22 cellular contexts compared by ENCODE assay signal in the genomic region with DNA sequence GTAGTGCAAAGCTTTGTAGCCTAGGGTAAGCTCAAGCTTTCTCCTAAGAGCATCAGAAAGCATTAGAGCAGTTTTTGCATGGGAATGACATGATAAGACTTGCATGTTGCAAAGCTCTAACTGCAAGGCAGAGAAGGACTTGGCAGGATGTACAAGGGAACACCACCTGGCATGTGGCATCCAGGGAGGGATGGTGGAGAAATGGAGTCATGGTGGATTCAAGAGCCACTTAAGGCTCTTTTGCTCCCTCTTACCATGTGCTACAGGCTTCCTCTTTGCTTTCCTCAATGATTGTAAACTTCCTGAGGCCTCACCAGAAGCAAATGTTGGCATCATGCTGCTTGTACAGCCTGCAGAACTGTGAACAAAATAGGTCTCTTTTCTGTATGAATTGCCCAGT.
A peak's percentile ranks its signal among the peaks of the same experiment; 100 is the strongest.
DNase-seq lines count a peak whose midpoint lies in the region; ATAC-seq and TF ChIP-seq lines count a peak whose summit lies in the region.
"Had no signal": no experiment of that assay in that cellular context is flagged by ENCODE, and none has a peak within 500 bp of the region (broad histone marks: within the 10 kb centered on the region; RNA-seq: fewer than 3 reads in every experiment).

No MANE protein-coding gene starts in this region.

- peaks cover 4% of the 10 kb centered on the region for H3K4me1 Mint-ChIP-seq in progenitor cell of endocrine pancreas (ENCODE audit: low read depth)
- H3K4me1 Mint-ChIP-seq: B cell; CD4-positive, CD25-positive, alpha-beta regulatory T cell had no signal

- ATAC-seq in Right ventricle myocardium superior (ENCODE audit: poor library complexity), result no peak
- ATAC-seq in gastroesophageal sphincter, result no peak
- ATAC-seq: CD8-positive, alpha-beta T cell; GM12878 had no signal

- DNase-seq in DMS 273 (lab: John Stamatoyannopoulos, UW; ENCODE audit: unreplicated experiment) (peak; percentile 18), DMS 273 treated with DMSO at 0.1 percent for 48 hours (lab: John Stamatoyannopoulos, UW) (no peak), cardiac septum (ENCODE audit: low spot score) (peak; percentile 17), Right ventricle myocardium superior (no peak), esophagus muscularis mucosa (ENCODE audit: extremely low spot score) (peak; percentile 81), progenitor cell of endocrine pancreas (ENCODE audit: low spot score, unreplicated experiment) (no peak)
- DNase-seq in activated CD4-positive, alpha-beta T cell treated with anti-CD3 and anti-CD28 coated beads for 1 hour, result no peak
- DNase-seq: Caco-2; CD4-positive, CD25-positive, alpha-beta regulatory T cell; CD8-positive, alpha-beta T cell; DMS53; EL; GDM1; GM23248; HFFc6 had no signal

- no peaks in the 10 kb centered on the region for H3K36me3 Mint-ChIP-seq in progenitor cell of endocrine pancreas (ENCODE audit: insufficient read depth)
- H3K36me3 Mint-ChIP-seq: CD4-positive, CD25-positive, alpha-beta regulatory T cell; CD8-positive, alpha-beta T cell had no signal

- peak overlapping the region; percentile 2 for H3K27ac Mint-ChIP-seq in progenitor cell of endocrine pancreas
- H3K27ac Mint-ChIP-seq: B cell; CD8-positive, alpha-beta T cell; HFFc6 had no signal

- no peaks in the 10 kb centered on the region for H3K27me3 ChIP-seq in esophagus muscularis mucosa
- no peaks in the 10 kb centered on the region for H3K27me3 ChIP-seq in gastroesophageal sphincter
- H3K27me3 ChIP-seq: BLaER1 had no signal

- no peak for TF ChIP-seq CTCF in esophagus muscularis mucosa (IDR thresholded peaks at IDR 0.05)
- no peak for TF ChIP-seq CTCF in progenitor cell of endocrine pancreas (IDR thresholded peaks at IDR 0.05; ENCODE audit: unreplicated experiment)
- no peak for TF ChIP-seq CTCF in gastroesophageal sphincter (IDR thresholded peaks at IDR 0.05)

- TF ChIP-seq EP300 in esophagus muscularis mucosa (IDR thresholded peaks at IDR 0.05) (no peak), gastroesophageal sphincter (IDR thresholded peaks at IDR 0.05) (no peak)

- TF ChIP-seq POLR2A in esophagus muscularis mucosa (IDR thresholded peaks at IDR 0.05; ENCODE audit: low read depth) (no peak), gastroesophageal sphincter (IDR thresholded peaks at IDR 0.05) (no peak)

- H3K4me1 ChIP-seq in esophagus muscularis mucosa (no peaks in the 10 kb centered on the region), gastroesophageal sphincter (no peaks in the 10 kb centered on the region)
- H3K4me1 ChIP-seq: HAP-1 had no signal

- no peaks in the 10 kb centered on the region for H3K9me3 ChIP-seq in esophagus muscularis mucosa
- H3K9me3 ChIP-seq in gastroesophageal sphincter, result no peaks in the 10 kb centered on the region
- H3K9me3 ChIP-seq: Caco-2, HAP-1 had no signal

- intact Hi-C loops in cardiac septum (cut with DNase I), result no loop called here
- intact Hi-C loops in Right ventricle myocardium superior (cut with DNase I), result no loop called here
- intact Hi-C loops in esophagus muscularis mucosa (cut with DNase I), result no loop called here

- H3K4me3 Mint-ChIP-seq in progenitor cell of endocrine pancreas (ENCODE audit: low read depth), result no peak overlapping the region
- H3K4me3 Mint-ChIP-seq: B cell; CD4-positive, CD25-positive, alpha-beta regulatory T cell; CD8-positive, alpha-beta T cell; HFFc6 had no signal

- no peak overlapping the region for H3K27ac ChIP-seq in esophagus muscularis mucosa (replicated peaks in 1 of 4)
- H3K27ac ChIP-seq in gastroesophageal sphincter, result no peak overlapping the region
- H3K27ac ChIP-seq: 22Rv1, BLaER1, C4-2B, GM23248 had no signal

- no peak overlapping the region for H3K4me3 ChIP-seq in esophagus muscularis mucosa
- no peak overlapping the region for H3K4me3 ChIP-seq in gastroesophageal sphincter
- H3K4me3 ChIP-seq: BLaER1, GM12878, GM23248, HAP-1 had no signal

- no peaks in the 10 kb centered on the region for H3K9me3 Mint-ChIP-seq in progenitor cell of endocrine pancreas (ENCODE audit: low read depth)
- H3K9me3 Mint-ChIP-seq: CD8-positive, alpha-beta T cell; HFFc6 had no signal

- H3K36me3 ChIP-seq in esophagus muscularis mucosa (no peaks in the 10 kb centered on the region), gastroesophageal sphincter (no peaks in the 10 kb centered on the region)
- H3K36me3 ChIP-seq: BLaER1, HAP-1 had no signal

- H3K27me3 Mint-ChIP-seq in progenitor cell of endocrine pancreas, result peaks cover 88% of the 10 kb centered on the region

Comparison
In these comparisons a context has a peak if more than half of its experiments do, and no peak if none do; other contexts are left out.
1. DNase-seq: peak in DMS 273 (single experiment), cardiac septum (single experiment) and esophagus muscularis mucosa (single experiment); none in DMS 273 treated with DMSO at 0.1 percent for 48 hours (single experiment), Right ventricle myocardium superior (single experiment), progenitor cell of endocrine pancreas (single experiment) and activated CD4-positive, alpha-beta T cell treated with anti-CD3 and anti-CD28 coated beads for 1 hour (single experiment).